4 cellular contexts compared by ENCODE assay signal in genomic region chr11:44876194-44876723, GRCh38.
A peak's percentile ranks its signal among the peaks of the same experiment; 100 is the strongest.
TF ChIP-seq lines count a peak whose summit lies in the region.

No MANE protein-coding gene starts in this region.

TF ChIP-seq in SK-N-SH treated with all-trans-retinoic acid at 6 μM for 48 hours, 23 proteins besides CTCF, POLR2A, EP300 and RAD21 (continued from another document):
- TF ChIP-seq CREB5 (CRISPR knock-in tag; IDR thresholded peaks at IDR 0.05; ENCODE audit: low read depth) = no peak

TF ChIP-seq in SK-N-SH, 30 proteins besides CTCF, POLR2A, EP300 and RAD21 (continued from another document):
- no peak for TF ChIP-seq FOXJ3 (CRISPR knock-in tag; IDR thresholded peaks at IDR 0.05)
- TF ChIP-seq NFIC (IDR thresholded peaks at IDR 0.05; ENCODE audit: borderline replicate concordance) = no peak
- no peak for TF ChIP-seq FOSL2 (IDR thresholded peaks at IDR 0.05; ENCODE audit: borderline replicate concordance, low read depth)
- TF ChIP-seq RCOR1 (IDR thresholded peaks at IDR 0.05; ENCODE audit: low read length) = no peak
- no peak for TF ChIP-seq NRF1 (IDR thresholded peaks at IDR 0.05; ENCODE audit: low read depth, low read length)
- TF ChIP-seq CHD2 (IDR thresholded peaks at IDR 0.05; ENCODE audit: low read length, partially characterized antibody) = no peak
- TF ChIP-seq ZBTB33 (IDR thresholded peaks at IDR 0.05; ENCODE audit: borderline replicate concordance, low read depth) = no peak
- no peak for TF ChIP-seq MEF2A (IDR thresholded peaks at IDR 0.05; ENCODE audit: borderline replicate concordance, low read depth)
- no peak for TF ChIP-seq REST (IDR thresholded peaks at IDR 0.05; ENCODE audit: low read depth, low read length)
- TF ChIP-seq IRF3 (IDR thresholded peaks at IDR 0.05; ENCODE audit: low read depth, low read length) = no peak
- no peak for TF ChIP-seq TCF12 (IDR thresholded peaks at IDR 0.05)
- TF ChIP-seq TEAD4 (IDR thresholded peaks at IDR 0.05; ENCODE audit: borderline replicate concordance, insufficient read depth) = no peak
- no peak for TF ChIP-seq SIN3A (IDR thresholded peaks at IDR 0.05; ENCODE audit: borderline replicate concordance, low read depth, low read length)

TF ChIP-seq in H1, 55 proteins besides CTCF, POLR2A, EP300 and RAD21 (continued from another document):
- TF ChIP-seq EGR1 (IDR thresholded peaks at IDR 0.05; ENCODE audit: borderline replicate concordance, low read depth, low read length) (no peak), CHD1 (IDR thresholded peaks at IDR 0.05; ENCODE audit: low read depth, low read length) (no peak), BCL11A (IDR thresholded peaks at IDR 0.05; ENCODE audit: low read depth in 2 of 2, low read length in 2 of 2) (no peak), KDM1A (IDR thresholded peaks at IDR 0.05; ENCODE audit: borderline replicate concordance, low read length) (0 out of 2 replicates have a peak, but pooled peaks have one; percentile 45), SRF (IDR thresholded peaks at IDR 0.05; ENCODE audit: low read depth, low read length) (no peak), SP4 (IDR thresholded peaks at IDR 0.05; ENCODE audit: low read length) (no peak), ASH2L (IDR thresholded peaks at IDR 0.05; ENCODE audit: low read length) (no peak), KDM4A (IDR thresholded peaks at IDR 0.05; ENCODE audit: low read depth, low read length, severe bottlenecking) (no peak)
TF ChIP-seq in H1: peak in this region for 1.

TF ChIP-seq in neural cell, 6 proteins besides CTCF, POLR2A, EP300 and RAD21:
- no peak for TF ChIP-seq EZH2 (IDR thresholded peaks at IDR 0.05; ENCODE audit: borderline replicate concordance, insufficient read depth, low read length, poor library complexity, severe bottlenecking)
- no peak for TF ChIP-seq REST (IDR thresholded peaks at IDR 0.05; ENCODE audit: borderline replicate concordance)
- no peak for TF ChIP-seq SMC3 (conservative IDR thresholded peaks at IDR 0.05; ENCODE audit: poor library complexity)
- TF ChIP-seq MXI1 (conservative IDR thresholded peaks at IDR 0.05; ENCODE audit: poor library complexity, severe bottlenecking) = no peak
- TF ChIP-seq TAF1 (IDR thresholded peaks at IDR 0.05; ENCODE audit: low read depth) = no peak
- no peak for TF ChIP-seq POLR2AphosphoS5 (IDR thresholded peaks at IDR 0.05)
